10 cellular contexts compared by ENCODE assay signal in the genomic region with DNA sequence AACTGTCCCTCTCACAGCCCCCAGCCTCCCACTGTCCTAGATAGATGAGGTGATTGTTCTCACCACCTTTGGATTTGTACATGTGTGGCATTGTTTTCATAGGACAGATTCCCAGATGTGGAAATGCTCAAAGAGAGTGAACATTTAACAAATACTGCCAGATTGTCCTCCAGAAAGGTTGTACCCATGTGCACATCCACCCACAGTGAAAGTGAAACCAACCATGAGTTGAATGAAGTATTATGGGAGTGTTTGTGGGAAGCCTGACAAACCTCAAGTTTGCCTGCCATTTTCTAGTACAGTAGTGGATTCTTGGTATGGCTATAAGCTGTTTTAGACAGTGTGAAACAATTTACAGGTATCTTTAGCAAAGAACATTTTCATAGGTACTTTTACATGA. TPM values are rescaled to one million over a fixed set of nuclear protein-coding genes. Genes with fewer than 3 reads are reported as not detected.
DNase-seq lines count a peak whose midpoint lies in the region; ATAC-seq and TF ChIP-seq lines count a peak whose summit lies in the region.
"Had no signal": no experiment of that assay in that cellular context is flagged by ENCODE, and none has a peak within 500 bp of the region (broad histone marks: within the 10 kb centered on the region; RNA-seq: fewer than 3 reads in every experiment).

No MANE protein-coding gene starts in this region.

- TF ChIP-seq CTCF in Loucy (conservative IDR thresholded peaks at IDR 0.05; ENCODE audit: low read length) (no peak), mammary epithelial cell (conservative IDR thresholded peaks at IDR 0.05 in 1 of 2, IDR thresholded peaks at IDR 0.05 in 1 of 2; ENCODE audit: extremely low read depth in 1 of 2, insufficient read depth in 1 of 2, low read depth in 1 of 2, low read length in 2 of 2) (no peak), spleen (IDR thresholded peaks at IDR 0.05 in 8 of 11, conservative IDR thresholded peaks at IDR 0.05 in 3 of 11) (no peak)

- peak; percentile 90 for ATAC-seq in stimulated activated effector memory CD8-positive, alpha-beta T cell treated with anti-CD3 and anti-CD28 coated beads, Interleukin-12 subunit alpha, Interleukin-12 subunit beta, amount 100 ng/mL, for 72 hours
- no peak for ATAC-seq in GM21515 (IDR thresholded peaks at IDR 0.05; ENCODE audit: unreplicated experiment)

- H3K4me1 Mint-ChIP-seq in activated CD4-positive, alpha-beta T cell treated with anti-CD3 and anti-CD28 coated beads, Interleukin-2, amount 10 ng/mL, durations not matched to agents 24 days and 14 days = peaks cover 16% of the 10 kb centered on the region
- peaks cover 19% of the 10 kb centered on the region for H3K4me1 Mint-ChIP-seq in stimulated activated effector memory CD8-positive, alpha-beta T cell treated with anti-CD3 and anti-CD28 coated beads, Interleukin-12 subunit alpha, Interleukin-12 subunit beta, amount 100 ng/mL, for 72 hours

- H3K9me2 ChIP-seq in Loucy (replicated peaks; ENCODE audit: low read depth, low read length) = no peaks in the 10 kb centered on the region

- intact Hi-C loops in activated CD4-positive, alpha-beta T cell treated with anti-CD3 and anti-CD28 coated beads, Interleukin-2, amount 10 ng/mL, durations not matched to agents 24 days and 14 days (cut with micrococcal nuclease) = loop anchor here (5.0 kb wide), 2 partner anchors 43 to 98 kb away; a partner anchor contains a TSS
- intact Hi-C loops in mammary epithelial cell (cut with micrococcal nuclease) (no loop called here), spleen (cut with DNase I; ENCODE audit: low total_unique reads) (no loop called here)

- H3K4me3 ChIP-seq in Loucy (ENCODE audit: low read length, poor library complexity, severe bottlenecking) (peak overlapping the region; percentile 58), mammary epithelial cell (replicated peaks in 1 of 3; ENCODE audit: insufficient read depth in 1 of 3, low read depth in 2 of 3, low read length in 3 of 3) (peak overlapping the region in 1 of 3 experiments; percentile 3), spleen (no peak overlapping the region)
- H3K4me3 ChIP-seq: BLaER1 had no signal

- no peaks in the 10 kb centered on the region for H3K27me3 ChIP-seq in Loucy (ENCODE audit: insufficient read depth, low read length, poor library complexity, severe bottlenecking)
- H3K27me3 ChIP-seq in mammary epithelial cell (ENCODE audit: insufficient read depth, low read length) = no peaks in the 10 kb centered on the region
- H3K27me3 ChIP-seq in spleen (replicated peaks in 1 of 7) = no peaks in the 10 kb centered on the region
- H3K27me3 ChIP-seq: BLaER1 had no signal

- TF ChIP-seq POLR2A in spleen (IDR thresholded peaks at IDR 0.05) = no peak

- peaks cover 6% of the 10 kb centered on the region for H3K27me3 Mint-ChIP-seq in activated CD4-positive, alpha-beta T cell treated with anti-CD3 and anti-CD28 coated beads, Interleukin-2, amount 10 ng/mL, durations not matched to agents 24 days and 14 days

- H3K36me3 ChIP-seq in Loucy (ENCODE audit: insufficient read depth, low read length) = no peaks in the 10 kb centered on the region
- H3K36me3 ChIP-seq in mammary epithelial cell (ENCODE audit: insufficient read depth, low read length) = peaks cover under 1% of the 10 kb centered on the region
- no peaks in the 10 kb centered on the region for H3K36me3 ChIP-seq in spleen
- H3K36me3 ChIP-seq: BLaER1 had no signal

- H3K4me3 Mint-ChIP-seq in activated CD4-positive, alpha-beta T cell treated with anti-CD3 and anti-CD28 coated beads, Interleukin-2, amount 10 ng/mL, durations not matched to agents 24 days and 14 days = peak overlapping the region; percentile 64
- no peak overlapping the region for H3K4me3 Mint-ChIP-seq in stimulated activated effector memory CD8-positive, alpha-beta T cell treated with anti-CD3 and anti-CD28 coated beads, Interleukin-12 subunit alpha, Interleukin-12 subunit beta, amount 100 ng/mL, for 72 hours

- H3K4me1 ChIP-seq in Loucy (ENCODE audit: insufficient read depth, low read length, poor library complexity, severe bottlenecking) (peaks cover 23% of the 10 kb centered on the region), mammary epithelial cell (ENCODE audit: insufficient read depth, low read length) (peaks cover 4% of the 10 kb centered on the region), spleen (peaks cover 4 to 22% (median 12%) of the 10 kb centered on the region in 6 donors)
- H3K4me1 ChIP-seq: BLaER1 had no signal

- peak overlapping the region; percentile 73 for H3K27ac Mint-ChIP-seq in activated CD4-positive, alpha-beta T cell treated with anti-CD3 and anti-CD28 coated beads, Interleukin-2, amount 10 ng/mL, durations not matched to agents 24 days and 14 days
- H3K27ac Mint-ChIP-seq in stimulated activated effector memory CD8-positive, alpha-beta T cell treated with anti-CD3 and anti-CD28 coated beads, Interleukin-12 subunit alpha, Interleukin-12 subunit beta, amount 100 ng/mL, for 72 hours = no peak overlapping the region

- dilution Hi-C loops in mammary epithelial cell (cut with HindIII; ENCODE audit: low sequenced_read_pairs) = no loop called here

- no peaks in the 10 kb centered on the region for H3F3A ChIP-seq in Loucy (ENCODE audit: low read depth)

- H3K4me2 ChIP-seq in Loucy (ENCODE audit: low read depth, low read length, poor library complexity, severe bottlenecking) = peak overlapping the region; percentile 76
- peak overlapping the region; percentile 67 for H3K4me2 ChIP-seq in mammary epithelial cell (ENCODE audit: insufficient read depth, low read depth, low read length)
- H3K4me2 ChIP-seq: BLaER1 had no signal

- H3K27ac ChIP-seq in mammary epithelial cell (ENCODE audit: insufficient read depth, low read depth, low read length) (no peak overlapping the region), spleen (peak overlapping the region in 1 of 8 donors; percentile 9)
- H3K27ac ChIP-seq: BLaER1, HL-60 had no signal

- H3K9me3 ChIP-seq in Loucy (ENCODE audit: insufficient read depth, low read depth, low read length) = no peaks in the 10 kb centered on the region
- no peaks in the 10 kb centered on the region for H3K9me3 ChIP-seq in mammary epithelial cell (replicated peaks; ENCODE audit: insufficient read depth, low read length)
- no peaks in the 10 kb centered on the region for H3K9me3 ChIP-seq in spleen
- H3K9me3 ChIP-seq: BLaER1 had no signal

- H4K20me1 ChIP-seq in Loucy (ENCODE audit: insufficient read depth, low read length, poor library complexity, severe bottlenecking) = no peaks in the 10 kb centered on the region
- H4K20me1 ChIP-seq in mammary epithelial cell (ENCODE audit: insufficient read depth, low read length) = no peaks in the 10 kb centered on the region
- H4K20me1 ChIP-seq: BLaER1 had no signal

- H2AFZ ChIP-seq in Loucy (ENCODE audit: low read length) (peak overlapping the region; percentile 91), mammary epithelial cell (ENCODE audit: low read depth, low read length) (peak overlapping the region; percentile 27)

- H3K36me3 Mint-ChIP-seq in activated CD4-positive, alpha-beta T cell treated with anti-CD3 and anti-CD28 coated beads, Interleukin-2, amount 10 ng/mL, durations not matched to agents 24 days and 14 days (ENCODE audit: low read depth) = peaks cover 2% of the 10 kb centered on the region
- no peaks in the 10 kb centered on the region for H3K36me3 Mint-ChIP-seq in stimulated activated effector memory CD8-positive, alpha-beta T cell treated with anti-CD3 and anti-CD28 coated beads, Interleukin-12 subunit alpha, Interleukin-12 subunit beta, amount 100 ng/mL, for 72 hours

- H3K9me3 Mint-ChIP-seq in activated CD4-positive, alpha-beta T cell treated with anti-CD3 and anti-CD28 coated beads, Interleukin-2, amount 10 ng/mL, durations not matched to agents 24 days and 14 days = peaks cover 6% of the 10 kb centered on the region
- no peaks in the 10 kb centered on the region for H3K9me3 Mint-ChIP-seq in stimulated activated effector memory CD8-positive, alpha-beta T cell treated with anti-CD3 and anti-CD28 coated beads, Interleukin-12 subunit alpha, Interleukin-12 subunit beta, amount 100 ng/mL, for 72 hours

- peak; percentile 82 for DNase-seq in activated CD4-positive, alpha-beta T cell treated with anti-CD3 and anti-CD28 coated beads, Interleukin-2, amount 10 ng/mL, durations not matched to agents 24 days and 14 days
- no peak for DNase-seq in activated CD4-positive, alpha-beta T cell treated with anti-CD3 and anti-CD28 coated beads, Interleukin-2, amount 50 U/mL, for 1 hour
- peak; percentile 35 for DNase-seq in mammary epithelial cell
- DNase-seq in stimulated activated effector memory CD8-positive, alpha-beta T cell treated with anti-CD3 and anti-CD28 coated beads, Interleukin-12 subunit alpha, Interleukin-12 subunit beta, amount 100 ng/mL, for 72 hours (ENCODE audit: low spot score in 2 of 2) = no peak
- no peak for DNase-seq in NCI-H2171 treated with DMSO at 0.1 percent for 48 hours (lab: John Stamatoyannopoulos, UW)
- DNase-seq in spleen = no peak

- in situ Hi-C loops in mammary epithelial cell (cut with MboI; ENCODE audit: low sequenced_read_pairs in 2 of 2) = no loop called here

- CTCF ChIA-PET in mammary epithelial cell (lab: Charles Lee; ENCODE audit: low non-redundant PET) = no interaction called here

- H3K9ac ChIP-seq in Loucy (ENCODE audit: low read depth, low read length, poor library complexity, severe bottlenecking) = peak overlapping the region; percentile 13
- H3K9ac ChIP-seq in mammary epithelial cell (ENCODE audit: insufficient read depth, low read length) = no peak overlapping the region
- H3K9ac ChIP-seq: BLaER1 had no signal

- BruUV-seq in mammary epithelial cell (replicated peaks; lab: Mats Ljungman, UMichigan) = no TSS peak

- H3K79me2 ChIP-seq in Loucy (ENCODE audit: insufficient read depth, low read length) (no peaks in the 10 kb centered on the region), mammary epithelial cell (ENCODE audit: insufficient read depth, low read length) (no peaks in the 10 kb centered on the region)

RNA-seq across cellular contexts. Expression of a gene that starts 42.7 kb away (rescaled TPM):
- total RNA-seq in activated CD4-positive, alpha-beta T cell treated with anti-CD3 and anti-CD28 coated beads, Interleukin-2, amount 10 ng/mL, durations not matched to agents 24 days and 14 days = 2.4 and 2.8 TPM in 2 replicates
- total RNA-seq in mammary epithelial cell (10 to 100 TPM; 23.4 to 25.8 TPM), spleen (10 to 100 TPM in 4 of 7 donors, 1 to 10 TPM in 3; 6.0 to 18.4 (median 10.1) TPM)
- polyA plus RNA-seq in mammary epithelial cell (11.5 TPM), spleen (1 to 10 TPM; 2.2 to 4.7 (median 2.7) TPM)
- polyA minus RNA-seq in mammary epithelial cell = 13.9 TPM

Comparison
In these comparisons a context has a peak if more than half of its experiments do, and no peak if none do; other contexts are left out.
1. DNase-seq: peak in activated CD4-positive, alpha-beta T cell treated with anti-CD3 and anti-CD28 coated beads, Interleukin-2, amount 10 ng/mL, durations not matched to agents 24 days and 14 days (single experiment) and mammary epithelial cell (single experiment); none in activated CD4-positive, alpha-beta T cell treated with anti-CD3 and anti-CD28 coated beads, Interleukin-2, amount 50 U/mL, for 1 hour (single experiment), stimulated activated effector memory CD8-positive, alpha-beta T cell treated with anti-CD3 and anti-CD28 coated beads, Interleukin-12 subunit alpha, Interleukin-12 subunit beta, amount 100 ng/mL, for 72 hours (0 of 2), NCI-H2171 treated with DMSO at 0.1 percent for 48 hours (single experiment) and spleen (single experiment).